In the genomic region with DNA sequence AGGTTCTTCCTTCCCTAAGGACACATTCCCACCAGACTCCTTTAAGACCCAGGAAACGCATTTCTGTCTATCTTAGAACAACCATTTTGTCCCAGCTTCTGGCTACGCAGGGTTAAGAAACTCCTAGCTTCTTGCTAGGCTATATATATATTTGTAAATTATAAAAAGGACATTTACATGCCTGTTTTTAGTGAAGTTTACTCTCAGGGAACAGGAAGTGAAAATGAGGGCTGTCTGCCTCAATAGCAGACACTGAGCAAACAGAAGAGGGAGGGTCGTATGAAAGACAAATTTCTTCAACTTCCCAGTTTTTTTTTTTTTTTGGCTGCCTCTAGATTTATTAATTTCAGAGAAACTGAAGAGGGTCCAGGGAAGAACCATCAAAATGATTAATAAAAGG, we compare ENCODE assay signal across 26 cellular contexts. TPM values are rescaled to one million over a fixed set of nuclear protein-coding genes. Genes with fewer than 3 reads are reported as not detected.
DNase-seq lines count a peak whose midpoint lies in the region; ATAC-seq and TF ChIP-seq lines count a peak whose summit lies in the region.
"Had no signal": no experiment of that assay in that cellular context is flagged by ENCODE, and none has a peak within 500 bp of the region (broad histone marks: within the 10 kb centered on the region; RNA-seq: fewer than 3 reads in every experiment).

No MANE protein-coding gene starts in this region.

- no peak for TF ChIP-seq CTCF in DOHH2 (IDR thresholded peaks at IDR 0.05; ENCODE audit: low read depth, low read length, poor library complexity, severe bottlenecking)
- TF ChIP-seq CTCF in OCI-LY7 (conservative IDR thresholded peaks at IDR 0.05; ENCODE audit: low read length), result no peak

- intact Hi-C loops in OCI-LY7 (cut with micrococcal nuclease; ENCODE audit: unreplicated experiment), result loop anchor here (10.0 kb wide), 1 partner anchor 445 kb away; no protein-coding TSS in a partner anchor

- H3K4me3 ChIP-seq in DOHH2 (ENCODE audit: low read length), result peak overlapping the region; percentile 57
- peak overlapping the region; percentile 39 for H3K4me3 ChIP-seq in OCI-LY7 (ENCODE audit: low read depth, low read length, poor library complexity, severe bottlenecking)
- H3K4me3 ChIP-seq: A549, GM12878, K562 had no signal

- H3K79me2 ChIP-seq in DOHH2 (ENCODE audit: control insufficient read depth, low read length) (no peaks in the 10 kb centered on the region), OCI-LY7 (ENCODE audit: insufficient read depth, low read depth, low read length) (no peaks in the 10 kb centered on the region)

- BruUV-seq in OCI-LY7 (replicated peaks; lab: Mats Ljungman, UMichigan), result no TSS peak

- H2AFZ ChIP-seq in OCI-LY7 (ENCODE audit: low read length), result peak overlapping the region; percentile 92

- H3K9me3 ChIP-seq in DOHH2 (ENCODE audit: control insufficient read depth, insufficient read depth, low read length), result no peaks in the 10 kb centered on the region
- H3K9me3 ChIP-seq in OCI-LY7 (ENCODE audit: low read length), result no peaks in the 10 kb centered on the region
- H3K9me3 ChIP-seq: A549 had no signal

- no peaks in the 10 kb centered on the region for H3F3A ChIP-seq in DOHH2 (ENCODE audit: control insufficient read depth, insufficient read depth)

- CTCF ChIA-PET in OCI-LY7 (lab: Charles Lee; ENCODE audit: unreplicated experiment), result no interaction called here

- H3K9me3 Mint-ChIP-seq in stimulated activated memory B cell treated with anti-CD40 and anti-IgM and Interleukin-4, amounts not matched to agents 10 μg/mL and 1 μg/mL and 100 μg/mL, for 72 hours, result no peaks in the 10 kb centered on the region
- H3K9me3 Mint-ChIP-seq: CD4-positive, alpha-beta memory T cell; T-cell had no signal

- H3K4me1 Mint-ChIP-seq in stimulated activated memory B cell treated with anti-CD40 and anti-IgM and Interleukin-4, amounts not matched to agents 10 μg/mL and 1 μg/mL and 100 μg/mL, for 72 hours, result peaks cover 24% of the 10 kb centered on the region
- H3K4me1 Mint-ChIP-seq: CD4-positive, alpha-beta memory T cell had no signal

- no peaks in the 10 kb centered on the region for H3K36me3 ChIP-seq in DOHH2 (ENCODE audit: control insufficient read depth, low read length)
- no peaks in the 10 kb centered on the region for H3K36me3 ChIP-seq in OCI-LY7 (ENCODE audit: insufficient read depth, low read length)

- peaks cover 54% of the 10 kb centered on the region for H3K4me1 ChIP-seq in DOHH2 (ENCODE audit: control insufficient read depth, low read length)
- peaks cover 60% of the 10 kb centered on the region for H3K4me1 ChIP-seq in OCI-LY7 (ENCODE audit: insufficient read depth, low read length, poor library complexity, severe bottlenecking)
- H3K4me1 ChIP-seq: A549 had no signal

- peak overlapping the region; percentile 69 for H3K27ac ChIP-seq in DOHH2 (ENCODE audit: low read depth, low read length)
- peak overlapping the region; percentile 59 for H3K27ac ChIP-seq in OCI-LY7 (ENCODE audit: low read depth, low read length, poor library complexity, severe bottlenecking)
- H3K27ac ChIP-seq in caudate nucleus (ENCODE audit: low read depth, low read length), result no peak overlapping the region
- H3K27ac ChIP-seq: A549 had no signal

- POLR2A ChIA-PET in OCI-LY7 (lab: Charles Lee), result interaction anchor here (0.7 to 2.1 kb wide), 8 partner anchors 8 to 316 kb away, joined by 3 to 10 read pairs (median 6); no protein-coding TSS in a partner anchor

- H3K27me3 ChIP-seq in DOHH2 (ENCODE audit: control insufficient read depth, low read length), result no peaks in the 10 kb centered on the region

- no peak overlapping the region for H3K4me3 Mint-ChIP-seq in stimulated activated memory B cell treated with anti-CD40 and anti-IgM and Interleukin-4, amounts not matched to agents 10 μg/mL and 1 μg/mL and 100 μg/mL, for 72 hours
- H3K4me3 Mint-ChIP-seq: CD4-positive, alpha-beta memory T cell; T-cell had no signal

- peak overlapping the region; percentile 61 for H3K27ac Mint-ChIP-seq in stimulated activated memory B cell treated with anti-CD40 and anti-IgM and Interleukin-4, amounts not matched to agents 10 μg/mL and 1 μg/mL and 100 μg/mL, for 72 hours
- H3K27ac Mint-ChIP-seq: CD4-positive, alpha-beta memory T cell; T-cell had no signal

- no peaks in the 10 kb centered on the region for H3K27me3 Mint-ChIP-seq in stimulated activated memory B cell treated with anti-CD40 and anti-IgM and Interleukin-4, amounts not matched to agents 10 μg/mL and 1 μg/mL and 100 μg/mL, for 72 hours

- ATAC-seq in HG02884 (IDR thresholded peaks at IDR 0.05; ENCODE audit: unreplicated experiment), result peak; percentile 48
- ATAC-seq in stimulated activated memory B cell treated with anti-CD40 and anti-IgM and Interleukin-4, amounts not matched to agents 10 μg/mL and 1 μg/mL and 100 μg/mL, for 72 hours, result no peak
- ATAC-seq: A549, GM12878, HCT116, K562, PC-3, Right ventricle myocardium inferior, T-cell had no signal

- H3K9me2 ChIP-seq in DOHH2 (replicated peaks; ENCODE audit: control insufficient read depth, low read length) (no peaks in the 10 kb centered on the region), OCI-LY7 (ENCODE audit: insufficient read depth, low read length) (no peaks in the 10 kb centered on the region)

- H4K20me1 ChIP-seq in DOHH2 (ENCODE audit: control insufficient read depth, insufficient read depth, low read depth, low read length) (no peaks in the 10 kb centered on the region), OCI-LY7 (ENCODE audit: insufficient read depth, low read length) (no peaks in the 10 kb centered on the region)

- H3K36me3 Mint-ChIP-seq in stimulated activated memory B cell treated with anti-CD40 and anti-IgM and Interleukin-4, amounts not matched to agents 10 μg/mL and 1 μg/mL and 100 μg/mL, for 72 hours, result no peaks in the 10 kb centered on the region
- H3K36me3 Mint-ChIP-seq: CD4-positive, alpha-beta memory T cell; T-cell had no signal

- peak; percentile 43 for DNase-seq in OCI-LY7 (ENCODE audit: low spot score)
- DNase-seq in OCI-M2 (lab: John Stamatoyannopoulos, UW; ENCODE audit: unreplicated experiment), result no peak
- no peak for DNase-seq in activated T-cell treated with anti-CD3 and anti-CD28 coated beads, Interleukin-2, amount 50 U/mL, for 1 hour
- no peak for DNase-seq in caudate nucleus (lab: John Stamatoyannopoulos, UW)
- DNase-seq: AML-193; C1 segment of cervical spinal cord; CD4-positive, alpha-beta memory T cell; COR-L47; EL; GDM1; NCI-H2029; NCI-H446; NCI-H524 treated with DMSO at 0.1 percent for 48 hours; NCI-H774; PC-3; T-cell had no signal

- H3K4me2 ChIP-seq in DOHH2 (ENCODE audit: low read length), result peak overlapping the region; percentile 76
- H3K4me2 ChIP-seq in OCI-LY7 (ENCODE audit: low read length), result peak overlapping the region; percentile 70
- H3K4me2 ChIP-seq: A549 had no signal

RNA-seq across cellular contexts. Expression of a gene that starts 9.3 kb away (rescaled TPM):
- total RNA-seq in OCI-LY7 (2014; rRNA removed; shearing (Covaris generic)), result 5.8 and 6.5 TPM in 2 replicates
- total RNA-seq in OCI-LY7 (2022), result 12.3 and 12.9 TPM in 2 replicates
- total RNA-seq: CD4-positive, alpha-beta memory T cell; K562; MCF 10A; Right ventricle myocardium inferior; RPMI7951 had no signal
